14 cellular contexts compared by ENCODE assay signal in the genomic region with DNA sequence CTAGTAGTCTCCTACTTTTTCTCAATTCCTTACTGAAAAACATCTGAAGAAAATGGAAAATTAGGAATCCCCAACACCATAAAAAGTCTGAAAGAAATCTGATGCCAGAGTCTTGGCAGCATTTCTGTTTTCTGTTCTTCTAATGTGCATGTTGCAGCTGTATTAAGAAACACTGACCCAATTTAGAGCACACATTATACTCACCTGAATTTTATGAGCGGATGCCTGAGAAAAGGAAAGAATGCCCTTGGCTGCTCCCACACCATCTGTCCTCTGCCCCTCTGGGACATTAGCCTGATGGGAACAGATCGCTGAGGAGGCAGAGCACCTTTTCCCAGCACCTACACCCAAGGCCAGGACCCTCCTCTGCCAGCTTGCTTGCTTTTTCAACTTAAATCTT. TPM values are rescaled to one million over a fixed set of nuclear protein-coding genes. Genes with fewer than 3 reads are reported as not detected.
DNase-seq lines count a peak whose midpoint lies in the region; ATAC-seq and TF ChIP-seq lines count a peak whose summit lies in the region.
"Had no signal": no experiment of that assay in that cellular context is flagged by ENCODE, and none has a peak within 500 bp of the region (broad histone marks: within the 10 kb centered on the region; RNA-seq: fewer than 3 reads in every experiment).

No MANE protein-coding gene starts in this region.

- H3K4me3 ChIP-seq in BLaER1: no peak overlapping the region
- H3K4me3 ChIP-seq in testis: no peak overlapping the region
- H3K4me3 ChIP-seq: GM23338 had no signal

- H3K36me3 Mint-ChIP-seq in naive thymus-derived CD8-positive, alpha-beta T cell: no peaks in the 10 kb centered on the region
- H3K36me3 Mint-ChIP-seq: CD4-positive, alpha-beta memory T cell had no signal

- POLR2A ChIA-PET in naive thymus-derived CD8-positive, alpha-beta T cell (lab: Charles Lee): interaction anchor here (0.5 to 2.0 kb wide), 3 partner anchors 10 to 48 kb away, joined by 3 to 12 read pairs (median 4); a partner anchor contains a TSS

- peak overlapping the region in 8 of 10 donors; percentile 5 to 80 (median 74) for H3K27ac Mint-ChIP-seq in naive thymus-derived CD8-positive, alpha-beta T cell
- H3K27ac Mint-ChIP-seq: B cell, GM23338 had no signal

- WGBS in testis, 2 donors: 59 to 60% methylated on average over 2 of the region's 2 CpGs

- H3K9ac ChIP-seq in BLaER1: no peak overlapping the region

- H3K27me3 Mint-ChIP-seq in naive thymus-derived CD8-positive, alpha-beta T cell: no peaks in the 10 kb centered on the region

- peaks cover 4 to 13% (median 10%) of the 10 kb centered on the region in 4 donors for H3K4me1 Mint-ChIP-seq in naive thymus-derived CD8-positive, alpha-beta T cell
- H3K4me1 Mint-ChIP-seq: B cell had no signal

- no peaks in the 10 kb centered on the region for H3K9me3 Mint-ChIP-seq in naive thymus-derived CD8-positive, alpha-beta T cell
- H3K9me3 Mint-ChIP-seq: CD4-positive, alpha-beta memory T cell; GM23338 had no signal

- H3K27me3 ChIP-seq in BLaER1 (no peaks in the 10 kb centered on the region), testis (no peaks in the 10 kb centered on the region)

- no peak for TF ChIP-seq CTCF in testis (IDR thresholded peaks at IDR 0.05)

- H3K4me2 ChIP-seq in BLaER1: peak overlapping the region; percentile 36; the same call in 1 of the 2 replicates
- H3K4me2 ChIP-seq: GM23338 had no signal

- no peak overlapping the region for H3K27ac ChIP-seq in BLaER1
- H3K27ac ChIP-seq in testis: no peak overlapping the region
- H3K27ac ChIP-seq: C4-2B had no signal

- H4K20me1 ChIP-seq in BLaER1: no peaks in the 10 kb centered on the region

- no peaks in the 10 kb centered on the region for H3K36me3 ChIP-seq in BLaER1
- no peaks in the 10 kb centered on the region for H3K36me3 ChIP-seq in testis (ENCODE audit: low read depth, missing control alignments)

- H3K4me3 Mint-ChIP-seq in naive thymus-derived CD8-positive, alpha-beta T cell: peak overlapping the region in 5 of 10 donors; percentile 10 to 45 (median 33)
- H3K4me3 Mint-ChIP-seq: B cell; CD4-positive, alpha-beta memory T cell; GM23338 had no signal

- peaks cover 24% of the 10 kb centered on the region for H3K4me1 ChIP-seq in BLaER1
- H3K4me1 ChIP-seq in testis: no peaks in the 10 kb centered on the region

- ATAC-seq in naive thymus-derived CD8-positive, alpha-beta T cell: no peak
- ATAC-seq in GM19023 (IDR thresholded peaks at IDR 0.05; ENCODE audit: unreplicated experiment): no peak
- ATAC-seq: GM23338 had no signal

- H3K9me3 ChIP-seq in BLaER1 (no peaks in the 10 kb centered on the region), testis (no peaks in the 10 kb centered on the region)

- intact Hi-C loops in testis (cut with DNase I; ENCODE audit: low total_unique reads): no loop called here

- peak; percentile 37 for DNase-seq in DMS 273 (lab: John Stamatoyannopoulos, UW; ENCODE audit: unreplicated experiment)
- DNase-seq in NCI-H2171 (lab: John Stamatoyannopoulos, UW): peak; percentile 86
- DNase-seq in naive thymus-derived CD8-positive, alpha-beta T cell: no peak
- no peak for DNase-seq in LoVo (ENCODE audit: low spot score)
- no peak for DNase-seq in testis
- DNase-seq: CD4-positive, alpha-beta memory T cell; COR-L47; DMS53; H7 had no signal

- no peak for TF ChIP-seq POLR2A in testis (IDR thresholded peaks at IDR 0.05)

RNA-seq across cellular contexts. Expression of a gene that starts 14.1 kb away (rescaled TPM):
- total RNA-seq in naive thymus-derived CD8-positive, alpha-beta T cell: 100 to 1,000 TPM; 200 to 205 TPM
- polyA plus RNA-seq in naive thymus-derived CD8-positive, alpha-beta T cell: 100 to 1,000 TPM in 2 of 3 donors, 10 to 100 TPM in 1; 87.8 to 110 (median 108) TPM
- 10 to 100 TPM; 33.8 to 54.3 TPM for total RNA-seq in testis
- polyA plus RNA-seq in testis (ENCODE audit: insufficient read depth, low read depth, low replicate concordance): 89.6 TPM

RNA-seq across cellular contexts. Expression of a gene that starts 31.0 kb away (rescaled TPM):
- total RNA-seq in naive thymus-derived CD8-positive, alpha-beta T cell: 1 to 10 TPM; 1.9 to 3.4 TPM
- 10 to 100 TPM in 1 of 3 donors, 1 to 10 TPM in 2; 7.6 to 11.0 (median 8.3) TPM for polyA plus RNA-seq in naive thymus-derived CD8-positive, alpha-beta T cell
- total RNA-seq in testis: 10 to 100 TPM; 11.8 to 43.5 TPM
- 22.2 TPM for polyA plus RNA-seq in testis (ENCODE audit: insufficient read depth, low read depth, low replicate concordance)
- total RNA-seq: B cell, GM23338, H7 had no signal
- polyA plus RNA-seq: GM23338 had no signal

RNA-seq across cellular contexts. Expression of a gene that starts 46.7 kb away (rescaled TPM):
- total RNA-seq in naive thymus-derived CD8-positive, alpha-beta T cell: 10 to 100 TPM; 40.2 to 51.5 TPM
- 10 to 100 TPM; 11.7 to 18.0 (median 13.8) TPM for polyA plus RNA-seq in naive thymus-derived CD8-positive, alpha-beta T cell
- 10 to 100 TPM; 33.2 to 40.1 TPM for total RNA-seq in testis
- polyA plus RNA-seq in testis (ENCODE audit: insufficient read depth, low read depth, low replicate concordance): 37.3 TPM

Comparison
In these comparisons a context has a peak if more than half of its experiments do, and no peak if none do; other contexts are left out.
1. DNase-seq: peak in DMS 273 (single experiment) and NCI-H2171 (single experiment); none in naive thymus-derived CD8-positive, alpha-beta T cell (0 of 10), LoVo (single experiment) and testis (single experiment).